ENCODE assay signal across 15 cellular contexts in the genomic region with DNA sequence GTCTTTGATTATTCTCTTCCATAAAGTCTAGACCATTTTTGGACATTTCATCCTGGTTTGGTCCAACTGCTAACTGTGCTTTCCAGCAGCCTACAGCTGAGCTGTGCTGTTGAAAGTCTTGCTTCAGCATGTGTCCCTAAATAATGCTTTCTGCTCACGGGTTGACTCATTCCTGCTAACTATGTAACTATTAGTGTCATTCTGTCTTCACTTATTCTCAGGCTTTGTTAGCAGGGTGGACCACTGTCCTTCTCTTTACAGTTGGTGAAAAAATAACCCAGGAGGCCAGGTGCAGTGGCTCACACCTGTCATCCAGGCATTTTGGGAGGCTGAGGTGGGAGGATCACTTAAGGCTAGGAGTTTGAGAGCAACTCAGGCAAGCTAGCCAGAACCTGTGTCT. TPM values are rescaled to one million over a fixed set of nuclear protein-coding genes. Genes with fewer than 3 reads are reported as not detected.
A peak's percentile ranks its signal among the peaks of the same experiment; 100 is the strongest.
DNase-seq lines count a peak whose midpoint lies in the region; ATAC-seq and TF ChIP-seq lines count a peak whose summit lies in the region.
"Had no signal": no experiment of that assay in that cellular context is flagged by ENCODE, and none has a peak within 500 bp of the region (broad histone marks: within the 10 kb centered on the region; RNA-seq: fewer than 3 reads in every experiment).

No MANE protein-coding gene starts in this region.

- DNase-seq in right atrium auricular region (ENCODE audit: low spot score) (no peak), glutamatergic neuron (no peak), left lung (no peak), DMS79 (lab: John Stamatoyannopoulos, UW) (no peak)
- DNase-seq: H9; KBM-7; NCI-H345; OCI-M1; stimulated activated CD4-positive, alpha-beta T cell treated with anti-CD3 and anti-CD28 coated beads, Interleukin-1b, Interleukin-23, amount 100 ng/mL, for 48 hours; testis had no signal

- no peaks in the 10 kb centered on the region for H3K27me3 Mint-ChIP-seq in glutamatergic neuron (ENCODE audit: unreplicated experiment)

- H3K27me3 ChIP-seq in right atrium auricular region (no peaks in the 10 kb centered on the region), left lung (peaks cover 3 to 11% of the 10 kb centered on the region in 2 donors)
- H3K27me3 ChIP-seq: testis had no signal

- H3K4me1 ChIP-seq in right atrium auricular region (peaks cover 0 to 12% of the 10 kb centered on the region in 2 donors), left lung (no peaks in the 10 kb centered on the region)
- H3K4me1 ChIP-seq: testis had no signal

- H3K9me3 ChIP-seq in right atrium auricular region (no peaks in the 10 kb centered on the region), left lung (no peaks in the 10 kb centered on the region)
- H3K9me3 ChIP-seq: testis had no signal

- ATAC-seq in GM18870 (IDR thresholded peaks at IDR 0.05; ENCODE audit: unreplicated experiment) (peak; percentile 68), HG02852 (IDR thresholded peaks at IDR 0.05; ENCODE audit: unreplicated experiment) (peak; percentile 78), HG03558 (IDR thresholded peaks at IDR 0.05; ENCODE audit: extremely low read depth, unreplicated experiment) (peak; percentile 39), left lung (no peak)

- no peaks in the 10 kb centered on the region for H3K9me3 Mint-ChIP-seq in glutamatergic neuron (ENCODE audit: unreplicated experiment)
- H3K9me3 Mint-ChIP-seq: H9, nephron had no signal

- H3K4me3 ChIP-seq in right atrium auricular region (no peak overlapping the region), left lung (no peak overlapping the region)
- H3K4me3 ChIP-seq: testis had no signal

- intact Hi-C loops in left lung (cut with DNase I), result no loop called here

- H3K4me3 Mint-ChIP-seq in glutamatergic neuron (ENCODE audit: unreplicated experiment), result no peak overlapping the region
- H3K4me3 Mint-ChIP-seq: B cell, H9, nephron had no signal

- no peak overlapping the region for H3K27ac Mint-ChIP-seq in glutamatergic neuron (ENCODE audit: unreplicated experiment)
- H3K27ac Mint-ChIP-seq: B cell, H9, nephron had no signal

- H3K27ac ChIP-seq in right atrium auricular region, result peak overlapping the region; percentile 76 to 85
- no peak overlapping the region for H3K27ac ChIP-seq in left lung
- H3K27ac ChIP-seq: testis had no signal

- peaks cover 5% of the 10 kb centered on the region for H3K36me3 Mint-ChIP-seq in glutamatergic neuron (ENCODE audit: unreplicated experiment)

- no peaks in the 10 kb centered on the region for H3K4me1 Mint-ChIP-seq in glutamatergic neuron (ENCODE audit: low read depth, unreplicated experiment)
- H3K4me1 Mint-ChIP-seq: nephron had no signal

- TF ChIP-seq CTCF in right atrium auricular region (IDR thresholded peaks at IDR 0.05), result no peak
- TF ChIP-seq CTCF in glutamatergic neuron (IDR thresholded peaks at IDR 0.05; ENCODE audit: partially characterized antibody, unreplicated experiment), result no peak
- TF ChIP-seq CTCF in left lung (IDR thresholded peaks at IDR 0.05), result no peak

- H3K36me3 ChIP-seq in right atrium auricular region (no peaks in the 10 kb centered on the region), left lung (no peaks in the 10 kb centered on the region)

RNA-seq across cellular contexts. Expression of a gene that starts 8.9 kb away (rescaled TPM):
- total RNA-seq in right atrium auricular region (10 to 100 TPM in 1 of 2 donors, 1 to 10 TPM in 1; 7.6 to 34.6 TPM), glutamatergic neuron (ENCODE audit: unreplicated experiment) (16.4 TPM), left lung (1 to 10 TPM; 2.2 to 3.2 TPM)

Comparison
In these comparisons a context has a peak if more than half of its experiments do, and no peak if none do; other contexts are left out.
1. H3K27ac ChIP-seq: peak in right atrium auricular region (2 of 2); none in left lung (0 of 2).